Comparison of ENCODE assay signal across 1 cellular context in genomic region chr1:206809504-206810084, GRCh38.
TF ChIP-seq lines count a peak whose summit lies in the region.

No MANE protein-coding gene starts in this region.

TF ChIP-seq in H1, 55 proteins besides CTCF, POLR2A, EP300 and RAD21:
- TF ChIP-seq CEBPB (IDR thresholded peaks at IDR 0.05; ENCODE audit: low read depth, low read length) (peak; percentile 58; the same call in 1 of the 2 replicates), CBX8 (IDR thresholded peaks at IDR 0.05; ENCODE audit: borderline replicate concordance, low read depth, low read length) (no peak)
TF ChIP-seq in H1: peak in this region for 1.
